Comparison of ENCODE assay signal across 7 cellular contexts in genomic region chr11:58567889-58568512, GRCh38. TPM values are rescaled to one million over a fixed set of nuclear protein-coding genes. Genes with fewer than 3 reads are reported as not detected.
DNase-seq lines count a peak whose midpoint lies in the region; ATAC-seq and TF ChIP-seq lines count a peak whose summit lies in the region.

No MANE protein-coding gene starts in this region.

- H3K9me3 Mint-ChIP-seq in T-cell: no peaks in the 10 kb centered on the region
- no peaks in the 10 kb centered on the region for H3K9me3 Mint-ChIP-seq in immature natural killer cell

- H3K4me3 Mint-ChIP-seq in T-cell: peak overlapping the region; percentile 38 to 57 (median 54)
- peak overlapping the region in 3 of 5 donors; percentile 18 to 47 (median 33) for H3K4me3 Mint-ChIP-seq in immature natural killer cell

- peaks cover 17% of the 10 kb centered on the region for H3K36me3 ChIP-seq in adipocyte (ENCODE audit: control insufficient read depth, insufficient read depth, low read length, severe bottlenecking)

- H3K4me1 ChIP-seq in adipocyte (ENCODE audit: control insufficient read depth, insufficient read depth, low read length): peaks cover 10% of the 10 kb centered on the region

- peak; percentile 97 to 99 (median 98) for ATAC-seq in T-cell (replicated peaks in 1 of 4)

- CTCF ChIA-PET in T-cell (lab: Charles Lee): interaction anchor here (0.5 to 3.6 kb wide), 42 partner anchors 8 to 992 kb away, joined by 3 to 108 read pairs (median 4); partner anchors contain the start of genes CNTF (in 1 of the 2), LPXN (in 1 of the 2), SELENOH (in 1 of the 2) and ZFP91 (in 1 of the 2)

- no peaks in the 10 kb centered on the region for H3K9me3 ChIP-seq in adipocyte (ENCODE audit: control insufficient read depth, low read length)

- peak; percentile 80 for TF ChIP-seq CTCF in GM12875 (IDR thresholded peaks at IDR 0.05; ENCODE audit: borderline replicate concordance, insufficient read depth, low read depth, low read length)

- H3K27me3 ChIP-seq in adipocyte (replicated peaks; ENCODE audit: control insufficient read depth, insufficient read depth, low read length): no peaks in the 10 kb centered on the region

- POLR2A ChIA-PET in T-cell (lab: Charles Lee): interaction anchor here (0.6 to 4.1 kb wide), 4 partner anchors 9 to 571 kb away, joined by 3 to 35 read pairs (median 10); partner anchors contain the start of gene LPXN (in 1 of the 2)

- H3K36me3 Mint-ChIP-seq in T-cell (peaks cover 52% of the 10 kb centered on the region), immature natural killer cell (peaks cover 14 to 36% (median 21%) of the 10 kb centered on the region in 3 donors)

- H3K4me3 ChIP-seq in GM12875 (ENCODE audit: low read depth, low read length) (no peak overlapping the region), adipocyte (ENCODE audit: low read length) (no peak overlapping the region)

- peak; percentile 41 for DNase-seq in H4 (ENCODE audit: low spot score)
- DNase-seq in Kasumi-1 (lab: John Stamatoyannopoulos, UW): peak; percentile 81 to 82
- peak; percentile 57 to 85 (median 74) for DNase-seq in T-cell
- peak; percentile 75 for DNase-seq in adipocyte (ENCODE audit: low read depth)
- peak; percentile 70 to 77 (median 70) for DNase-seq in immature natural killer cell
- peak; percentile 77 to 78 for DNase-seq in stimulated activated CD4-positive, alpha-beta T cell treated with anti-CD3 and anti-CD28 coated beads, Interleukin-2, amount 100 ng/mL, for 24 hours

- H3K27ac Mint-ChIP-seq in T-cell: peak overlapping the region; percentile 71 to 83
- H3K27ac Mint-ChIP-seq in immature natural killer cell: peak overlapping the region; percentile 52 to 93 (median 88)

- H3K27me3 Mint-ChIP-seq in T-cell (no peaks in the 10 kb centered on the region), immature natural killer cell (ENCODE audit: low read depth in 3 of 3) (peaks cover 0 to 1% (median 0%) of the 10 kb centered on the region in 3 donors)

- peaks cover 60 to 73% (median 71%) of the 10 kb centered on the region in 3 donors for H3K4me1 Mint-ChIP-seq in T-cell
- H3K4me1 Mint-ChIP-seq in immature natural killer cell: peaks cover 46 to 61% of the 10 kb centered on the region in 2 donors

- no peak overlapping the region for H3K9ac ChIP-seq in adipocyte (ENCODE audit: low read length)

RNA-seq across cellular contexts. Expression of gene LPXN, which starts 7.7 kb away (rescaled TPM):
- 5.5 and 10.7 TPM in 2 replicates for total RNA-seq in H4 (2014; rRNA removed; shearing (Covaris generic))
- total RNA-seq in T-cell: 100 to 1,000 TPM in 3 of 5 donors, 10 to 100 TPM in 2; 86.8 to 158 (median 142) TPM
- 100 to 1,000 TPM; 153 to 217 (median 197) TPM for polyA plus RNA-seq in immature natural killer cell

RNA-seq across cellular contexts. Expression of gene ZFP91, which starts 10.9 kb away (rescaled TPM):
- 45.8 and 49.2 TPM in 2 replicates for total RNA-seq in H4 (2014; rRNA removed; shearing (Covaris generic))
- total RNA-seq in T-cell: 10 to 100 TPM; 32.2 to 41.7 (median 34.0) TPM
- 10 to 100 TPM in 2 of 3 donors, 1 to 10 TPM in 1; 6.6 to 15.4 (median 10.8) TPM for polyA plus RNA-seq in immature natural killer cell

RNA-seq across cellular contexts. Expression of gene CNTF, which starts 54.5 kb away (rescaled TPM):
- total RNA-seq in H4 (2014; rRNA removed; shearing (Covaris generic)): 0.60 and 0.72 TPM in 2 replicates
- total RNA-seq in T-cell: 1 to 10 TPM; 2.4 to 4.3 (median 2.9) TPM
- under 1 TPM in 1 of 3 donors, not detected in 2; 0.46 TPM for polyA plus RNA-seq in immature natural killer cell
